ENCODE assay signal across 32 cellular contexts in genomic region chr11:63818609-63819008, GRCh38.
"Had no signal": no experiment of that assay in that cellular context is flagged by ENCODE, and none has a peak within 500 bp of the region (broad histone marks: within the 10 kb centered on the region; RNA-seq: fewer than 3 reads in every experiment).

No MANE protein-coding gene starts in this region.

- H3K79me2 ChIP-seq: parathyroid adenoma had no signal

- H3K4me3 Mint-ChIP-seq: naive B cell; naive thymus-derived CD8-positive, alpha-beta T cell; natural killer cell treated with Interleukin-12 subunit alpha and Interleukin-12 subunit beta and Interleukin-15 and Interleukin-18, amount 100 ng/mL, for 72 hours; nephron progenitor cell; neural crest cell; stimulated activated memory B cell treated with anti-CD40 and anti-IgM and Interleukin-4, amounts not matched to agents 10 μg/mL and 1 μg/mL and 100 μg/mL, for 72 hours; stimulated activated naive CD8-positive, alpha-beta T cell treated with anti-CD3 and anti-CD28 coated beads, Interleukin-15, Interleukin-2, amounts not matched to agents 100 ng/mL and 50 ng/mL, for 24 hours had no signal

- H3K9me3 Mint-ChIP-seq: naive B cell; naive thymus-derived CD8-positive, alpha-beta T cell; natural killer cell treated with Interleukin-12 subunit alpha and Interleukin-12 subunit beta and Interleukin-15 and Interleukin-18, amount 100 ng/mL, for 72 hours; neural crest cell; stimulated activated memory B cell treated with anti-CD40 and anti-IgM and Interleukin-4, amounts not matched to agents 10 μg/mL and 1 μg/mL and 100 μg/mL, for 72 hours; stimulated activated naive CD8-positive, alpha-beta T cell treated with anti-CD3 and anti-CD28 coated beads, Interleukin-15, Interleukin-2, amounts not matched to agents 100 ng/mL and 50 ng/mL, for 24 hours had no signal

- H3K4me3 ChIP-seq: ovary, psoas muscle, skin epidermis, smooth muscle cell, spleen, stomach, thoracic aorta, thyroid gland, tibial nerve, upper lobe of left lung, vagina had no signal

- FAIRE-seq: urothelium cell line had no signal

- DNase-seq: naive B cell; naive thymus-derived CD8-positive, alpha-beta T cell; nephron progenitor cell; nucleus accumbens; ovary; psoas muscle; right cardiac atrium; spleen; stimulated activated CD4-positive, alpha-beta T cell treated with anti-CD3 and anti-CD28 coated beads, Interleukin-12 subunit alpha, Interleukin-12 subunit beta, amount 100 ng/mL, for 4 hours; stimulated activated CD4-positive, alpha-beta T cell treated with anti-CD3 and anti-CD28 coated beads, Interleukin-1b, Interleukin-23, amount 100 ng/mL, for 48 hours; stimulated activated CD4-positive, alpha-beta T cell treated with anti-CD3 and anti-CD28 coated beads, Interleukin-4, amount 100 ng/mL, for 1 hour; stimulated activated CD4-positive, alpha-beta T cell treated with anti-CD3 and anti-CD28 coated beads, Interleukin-4, amount 100 ng/mL, for 4 hours; stimulated activated CD8-positive, alpha-beta memory T cell treated with anti-CD3 and anti-CD28 coated beads, Interleukin-4, amount 100 ng/mL, for 48 hours; stimulated activated naive CD4-positive, alpha-beta T cell treated with Interleukin-2 at 50 U/mL for 16 hours; stomach; thyroid gland; trophoblast cell had no signal

- H3K27me3 Mint-ChIP-seq: naive B cell; naive thymus-derived CD8-positive, alpha-beta T cell; natural killer cell treated with Interleukin-12 subunit alpha and Interleukin-12 subunit beta and Interleukin-15 and Interleukin-18, amount 100 ng/mL, for 72 hours; progenitor cell of endocrine pancreas; stimulated activated memory B cell treated with anti-CD40 and anti-IgM and Interleukin-4, amounts not matched to agents 10 μg/mL and 1 μg/mL and 100 μg/mL, for 72 hours; stimulated activated naive CD8-positive, alpha-beta T cell treated with anti-CD3 and anti-CD28 coated beads, Interleukin-15, Interleukin-2, amounts not matched to agents 100 ng/mL and 50 ng/mL, for 24 hours had no signal

- H3K27ac ChIP-seq: neutrophil, ovary, parathyroid adenoma, psoas muscle, skin epidermis, spleen, stomach, thoracic aorta, thyroid gland, tibial nerve, upper lobe of left lung, vagina had no signal

- H3K27me3 ChIP-seq: ovary, spleen, stomach, thyroid gland, tibial nerve, upper lobe of left lung, vagina had no signal

- H3K9me3 ChIP-seq: neutrophil, ovary, psoas muscle, spleen, stomach, thoracic aorta, thyroid gland, tibial nerve, upper lobe of left lung, vagina had no signal

- H2AFZ ChIP-seq: parathyroid adenoma had no signal

- H3K4me2 ChIP-seq: smooth muscle cell had no signal

- H3K27ac Mint-ChIP-seq: naive thymus-derived CD8-positive, alpha-beta T cell; natural killer cell treated with Interleukin-12 subunit alpha and Interleukin-12 subunit beta and Interleukin-15 and Interleukin-18, amount 100 ng/mL, for 72 hours; nephron progenitor cell; progenitor cell of endocrine pancreas; stimulated activated memory B cell treated with anti-CD40 and anti-IgM and Interleukin-4, amounts not matched to agents 10 μg/mL and 1 μg/mL and 100 μg/mL, for 72 hours; stimulated activated naive CD8-positive, alpha-beta T cell treated with anti-CD3 and anti-CD28 coated beads, Interleukin-15, Interleukin-2, amounts not matched to agents 100 ng/mL and 50 ng/mL, for 24 hours had no signal

- ATAC-seq: naive thymus-derived CD8-positive, alpha-beta T cell; natural killer cell treated with Interleukin-12 subunit alpha and Interleukin-12 subunit beta and Interleukin-15 and Interleukin-18, amount 100 ng/mL, for 72 hours; psoas muscle; right cardiac atrium; sciatic nerve; stimulated activated memory B cell treated with anti-CD40 and anti-IgM and Interleukin-4, amounts not matched to agents 10 μg/mL and 1 μg/mL and 100 μg/mL, for 72 hours had no signal

- H3K36me3 ChIP-seq: neutrophil, ovary had no signal

- H3K9ac ChIP-seq: parathyroid adenoma had no signal
